ENCODE assay signal across 9 cellular contexts in genomic region chr11:57527056-57527631, GRCh38. TPM values are rescaled to one million over a fixed set of nuclear protein-coding genes. Genes with fewer than 3 reads are reported as not detected.
A peak's percentile ranks its signal among the peaks of the same experiment; 100 is the strongest.
DNase-seq lines count a peak whose midpoint lies in the region; ATAC-seq, FAIRE-seq and TF ChIP-seq lines count a peak whose summit lies in the region.
"Had no signal": no experiment of that assay in that cellular context is flagged by ENCODE, and none has a peak within 500 bp of the region (broad histone marks: within the 10 kb centered on the region; RNA-seq: fewer than 3 reads in every experiment).

No MANE protein-coding gene starts in this region.

- peak; percentile 75 for DNase-seq in GM12865 (ENCODE audit: low read depth)
- DNase-seq in NCI-H146 (lab: John Stamatoyannopoulos, UW): peak; percentile 63
- peak; percentile 47 for DNase-seq in bronchial epithelial cell (ENCODE audit: low read depth)
- DNase-seq in kidney tubule cell (ENCODE audit: low spot score): peak; percentile 63
- DNase-seq in stimulated activated CD4-positive, alpha-beta T cell treated with anti-CD3 and anti-CD28 coated beads, Interleukin-4, amount 100 ng/mL, for 4 hours: peak; percentile 60 to 72
- DNase-seq in H7: no peak

- no peak for FAIRE-seq in bronchial epithelial cell (lab: Jason Lieb, UNC)
- FAIRE-seq: islet of Langerhans had no signal

- H3K27ac ChIP-seq in VCaP: no peak overlapping the region

- H3K27me3 ChIP-seq in bronchial epithelial cell (ENCODE audit: control insufficient read depth, insufficient read depth, low read length): no peaks in the 10 kb centered on the region
- no peaks in the 10 kb centered on the region for H3K27me3 ChIP-seq in H7 (ENCODE audit: control insufficient read depth, insufficient read depth, low read length)

- H3K4me3 ChIP-seq in GM12865 (ENCODE audit: low read depth, low read length) (no peak overlapping the region), bronchial epithelial cell (ENCODE audit: low read depth, low read length) (no peak overlapping the region), H7 (ENCODE audit: insufficient read depth, low read depth, low read length) (no peak overlapping the region)

- no peak for ATAC-seq in GM18520 (IDR thresholded peaks at IDR 0.05; ENCODE audit: unreplicated experiment)

- peak; percentile 89 for TF ChIP-seq CTCF in GM12865 (IDR thresholded peaks at IDR 0.05; ENCODE audit: insufficient read depth, low read depth, low read length, missing control alignments)
- TF ChIP-seq CTCF in VCaP (conservative IDR thresholded peaks at IDR 0.05): peak; percentile 97
- TF ChIP-seq CTCF in bronchial epithelial cell (IDR thresholded peaks at IDR 0.05; ENCODE audit: insufficient read depth, low read length, severe bottlenecking): peak; percentile 75

- peaks cover 2% of the 10 kb centered on the region for H3K36me3 ChIP-seq in bronchial epithelial cell (ENCODE audit: control insufficient read depth, insufficient read depth, low read length)
- peaks cover 4% of the 10 kb centered on the region for H3K36me3 ChIP-seq in H7 (replicated peaks; ENCODE audit: control insufficient read depth, insufficient read depth, low read length)

RNA-seq across cellular contexts. Expression of gene TIMM10, which starts 3.4 kb away (rescaled TPM):
- 71.2 and 86.9 TPM in 2 replicates for total RNA-seq in bronchial epithelial cell
- total RNA-seq in H7 (2014; rRNA removed; shearing (Covaris generic)): 58.6 and 73.3 TPM in 2 replicates

RNA-seq across cellular contexts. Expression of gene SMTNL1, which starts 10.3 kb away (rescaled TPM):
- total RNA-seq in bronchial epithelial cell: not detected in 2 replicates
- total RNA-seq in H7 (2014; rRNA removed; shearing (Covaris generic)): not detected in 2 replicates

RNA-seq across cellular contexts. Expression of gene SLC43A1, which starts 11.6 kb away (rescaled TPM):
- total RNA-seq in bronchial epithelial cell: 1.0 and 1.3 TPM in 2 replicates
- total RNA-seq in H7 (2014; rRNA removed; shearing (Covaris generic)): 30.7 and 33.1 TPM in 2 replicates

RNA-seq across cellular contexts. Expression of gene UBE2L6, which starts 40.3 kb away (rescaled TPM):
- total RNA-seq in bronchial epithelial cell: 7.4 and 13.6 TPM in 2 replicates
- 9.5 and 17.6 TPM in 2 replicates for total RNA-seq in H7 (2014; rRNA removed; shearing (Covaris generic))

Comparison
In these comparisons a context has a peak if more than half of its experiments do, and no peak if none do; other contexts are left out.
1. RNA of gene SLC43A1, which starts 11.6 kb away (total RNA-seq): 30.7 to 33.1 TPM in H7; 1.0 to 1.3 TPM in bronchial epithelial cell; every median in the first group is over 10 times any median in the second.
2. Peak in every context shown above with its lines, with median percentiles within 50 percentile points of each other: CTCF ChIP-seq.